ENCODE assay signal across 9 cellular contexts in the genomic region with DNA sequence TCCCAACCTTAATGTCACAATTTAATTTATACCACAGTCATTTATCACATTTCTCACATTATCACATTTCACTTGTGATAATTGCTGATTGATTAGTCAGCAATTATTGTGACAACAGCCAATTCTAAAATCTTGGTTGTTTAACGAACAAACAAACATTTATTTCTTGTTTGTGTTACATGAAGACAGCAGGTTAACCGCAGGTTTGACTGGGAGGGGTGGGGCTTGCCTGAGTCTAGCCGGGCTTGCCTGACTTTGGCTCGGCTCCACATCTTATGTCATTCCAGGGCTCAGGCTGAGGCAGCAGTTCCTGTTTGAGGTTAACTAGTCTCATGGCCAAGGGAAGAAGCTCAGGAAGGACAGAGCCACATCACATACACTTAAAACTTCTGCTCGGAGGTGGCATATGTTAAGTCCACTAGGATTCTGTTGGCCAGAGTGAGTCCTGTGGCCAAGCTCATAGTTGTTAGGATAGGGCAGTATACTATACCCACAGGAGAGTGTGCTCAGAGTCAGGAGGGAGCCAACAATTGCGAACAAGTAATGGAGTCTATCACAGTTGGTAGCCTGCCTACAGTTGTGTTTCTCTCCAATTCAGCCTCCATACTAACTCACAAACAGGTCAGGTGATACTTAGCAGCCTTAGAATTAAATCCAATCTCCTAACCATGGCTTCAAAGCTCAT.
DNase-seq lines count a peak whose midpoint lies in the region; ATAC-seq and TF ChIP-seq lines count a peak whose summit lies in the region.
"Had no signal": no experiment of that assay in that cellular context is flagged by ENCODE, and none has a peak within 500 bp of the region (broad histone marks: within the 10 kb centered on the region; RNA-seq: fewer than 3 reads in every experiment).

No MANE protein-coding gene starts in this region.

- H3K27me3 Mint-ChIP-seq in WTC11 (ENCODE audit: low read depth) = no peaks in the 10 kb centered on the region; the same call in 1 of the 2 replicates

- H3K9me3 ChIP-seq in hepatocyte (ENCODE audit: low read depth) = no peaks in the 10 kb centered on the region

- CTCF ChIA-PET in WTC11 (lab: Charles Lee) = interaction anchor here (1.2 kb wide), 2 partner anchors 38 to 106 kb away, joined by 3 read pairs; no protein-coding TSS in a partner anchor

- H4K20me1 ChIP-seq in hepatocyte (ENCODE audit: insufficient read depth, poor library complexity, severe bottlenecking) = no peaks in the 10 kb centered on the region

- WGBS in hepatocyte (ENCODE audit: low lambda C conversion rate, missing lambda C conversion rate) = 55% methylated on average over 6 of the region's 6 CpGs

- H2AFZ ChIP-seq in hepatocyte = no peak overlapping the region

- no peak overlapping the region for H3K4me3 Mint-ChIP-seq in WTC11
- H3K4me3 Mint-ChIP-seq: CD4-positive, CD25-positive, alpha-beta regulatory T cell had no signal

- no peak overlapping the region for H3K4me3 ChIP-seq in hepatocyte

- TF ChIP-seq CTCF in WTC11 (IDR thresholded peaks at IDR 0.05) = no peak
- no peak for TF ChIP-seq CTCF in hepatocyte (IDR thresholded peaks at IDR 0.05; ENCODE audit: poor library complexity)

- peak; percentile 97 for ATAC-seq in WTC11
- ATAC-seq in HG02759 (IDR thresholded peaks at IDR 0.05; ENCODE audit: unreplicated experiment) = no peak

- no peak overlapping the region for H3K27ac ChIP-seq in hepatocyte

- H3K27ac Mint-ChIP-seq in WTC11 = peak overlapping the region; percentile 16; the same call in 1 of the 2 replicates

- H3K4me1 Mint-ChIP-seq in WTC11 = peaks cover 30% of the 10 kb centered on the region

- H3K4me1 ChIP-seq in hepatocyte (ENCODE audit: insufficient read depth) = peaks cover 5% of the 10 kb centered on the region

- peaks cover 12% of the 10 kb centered on the region; the same call in 1 of the 2 replicates for H3K36me3 Mint-ChIP-seq in WTC11
- H3K36me3 Mint-ChIP-seq: CD4-positive, CD25-positive, alpha-beta regulatory T cell had no signal

- peak; percentile 16 for DNase-seq in NCI-H82 (lab: John Stamatoyannopoulos, UW)
- DNase-seq in NCI-H82 treated with DMSO at 0.1 percent for 48 hours (lab: John Stamatoyannopoulos, UW; ENCODE audit: unreplicated experiment) = no peak
- DNase-seq in MV-4-11 (lab: John Stamatoyannopoulos, UW) = peak; percentile 87
- DNase-seq in WTC11 (ENCODE audit: low spot score) = peak; percentile 33
- DNase-seq in hepatocyte (ENCODE audit: low spot score) = peak; percentile 61
- peak; percentile 32 for DNase-seq in superior temporal gyrus (ENCODE audit: extremely low spot score)
- no peak for DNase-seq in NCI-H128 (lab: John Stamatoyannopoulos, UW; ENCODE audit: unreplicated experiment)
- DNase-seq: CD4-positive, CD25-positive, alpha-beta regulatory T cell had no signal

- H3K9me3 Mint-ChIP-seq in WTC11 = peaks cover 15% of the 10 kb centered on the region
- H3K9me3 Mint-ChIP-seq: CD4-positive, CD25-positive, alpha-beta regulatory T cell had no signal

- POLR2A ChIA-PET in WTC11 (lab: Charles Lee) = no interaction called here

- H3K36me3 ChIP-seq in hepatocyte (replicated peaks; ENCODE audit: insufficient read depth, low read depth) = no peaks in the 10 kb centered on the region

- no peak overlapping the region for H3K4me2 ChIP-seq in hepatocyte

- no peaks in the 10 kb centered on the region for H3K27me3 ChIP-seq in hepatocyte

- no peaks in the 10 kb centered on the region for H3K79me2 ChIP-seq in hepatocyte

- no peaks in the 10 kb centered on the region for H3K9me2 ChIP-seq in hepatocyte (replicated peaks; ENCODE audit: insufficient read depth)

TF ChIP-seq in WTC11, 78 proteins besides CTCF, POLR2A, EP300 and RAD21:
- TF ChIP-seq, protein P1, sequence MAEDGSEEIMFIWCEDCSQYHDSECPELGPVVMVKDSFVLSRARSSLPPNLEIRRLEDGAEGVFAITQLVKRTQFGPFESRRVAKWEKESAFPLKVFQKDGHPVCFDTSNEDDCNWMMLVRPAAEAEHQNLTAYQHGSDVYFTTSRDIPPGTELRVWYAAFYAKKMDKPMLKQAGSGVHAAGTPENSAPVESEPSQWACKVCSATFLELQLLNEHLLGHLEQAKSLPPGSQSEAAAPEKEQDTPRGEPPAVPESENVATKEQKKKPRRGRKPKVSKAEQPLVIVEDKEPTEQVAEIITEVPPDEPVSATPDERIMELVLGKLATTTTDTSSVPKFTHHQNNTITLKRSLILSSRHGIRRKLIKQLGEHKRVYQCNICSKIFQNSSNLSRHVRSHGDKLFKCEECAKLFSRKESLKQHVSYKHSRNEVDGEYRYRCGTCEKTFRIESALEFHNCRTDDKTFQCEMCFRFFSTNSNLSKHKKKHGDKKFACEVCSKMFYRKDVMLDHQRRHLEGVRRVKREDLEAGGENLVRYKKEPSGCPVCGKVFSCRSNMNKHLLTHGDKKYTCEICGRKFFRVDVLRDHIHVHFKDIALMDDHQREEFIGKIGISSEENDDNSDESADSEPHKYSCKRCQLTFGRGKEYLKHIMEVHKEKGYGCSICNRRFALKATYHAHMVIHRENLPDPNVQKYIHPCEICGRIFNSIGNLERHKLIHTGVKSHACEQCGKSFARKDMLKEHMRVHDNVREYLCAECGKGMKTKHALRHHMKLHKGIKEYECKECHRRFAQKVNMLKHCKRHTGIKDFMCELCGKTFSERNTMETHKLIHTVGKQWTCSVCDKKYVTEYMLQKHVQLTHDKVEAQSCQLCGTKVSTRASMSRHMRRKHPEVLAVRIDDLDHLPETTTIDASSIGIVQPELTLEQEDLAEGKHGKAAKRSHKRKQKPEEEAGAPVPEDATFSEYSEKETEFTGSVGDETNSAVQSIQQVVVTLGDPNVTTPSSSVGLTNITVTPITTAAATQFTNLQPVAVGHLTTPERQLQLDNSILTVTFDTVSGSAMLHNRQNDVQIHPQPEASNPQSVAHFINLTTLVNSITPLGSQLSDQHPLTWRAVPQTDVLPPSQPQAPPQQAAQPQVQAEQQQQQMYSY (CRISPR knock-in tag; IDR thresholded peaks at IDR 0.05) = peak; percentile 46; the same call in 1 of the 2 replicates
- TF ChIP-seq ZBTB21 (CRISPR knock-in tag; IDR thresholded peaks at IDR 0.05; ENCODE audit: borderline replicate concordance) = no peak
- TF ChIP-seq, protein P2, sequence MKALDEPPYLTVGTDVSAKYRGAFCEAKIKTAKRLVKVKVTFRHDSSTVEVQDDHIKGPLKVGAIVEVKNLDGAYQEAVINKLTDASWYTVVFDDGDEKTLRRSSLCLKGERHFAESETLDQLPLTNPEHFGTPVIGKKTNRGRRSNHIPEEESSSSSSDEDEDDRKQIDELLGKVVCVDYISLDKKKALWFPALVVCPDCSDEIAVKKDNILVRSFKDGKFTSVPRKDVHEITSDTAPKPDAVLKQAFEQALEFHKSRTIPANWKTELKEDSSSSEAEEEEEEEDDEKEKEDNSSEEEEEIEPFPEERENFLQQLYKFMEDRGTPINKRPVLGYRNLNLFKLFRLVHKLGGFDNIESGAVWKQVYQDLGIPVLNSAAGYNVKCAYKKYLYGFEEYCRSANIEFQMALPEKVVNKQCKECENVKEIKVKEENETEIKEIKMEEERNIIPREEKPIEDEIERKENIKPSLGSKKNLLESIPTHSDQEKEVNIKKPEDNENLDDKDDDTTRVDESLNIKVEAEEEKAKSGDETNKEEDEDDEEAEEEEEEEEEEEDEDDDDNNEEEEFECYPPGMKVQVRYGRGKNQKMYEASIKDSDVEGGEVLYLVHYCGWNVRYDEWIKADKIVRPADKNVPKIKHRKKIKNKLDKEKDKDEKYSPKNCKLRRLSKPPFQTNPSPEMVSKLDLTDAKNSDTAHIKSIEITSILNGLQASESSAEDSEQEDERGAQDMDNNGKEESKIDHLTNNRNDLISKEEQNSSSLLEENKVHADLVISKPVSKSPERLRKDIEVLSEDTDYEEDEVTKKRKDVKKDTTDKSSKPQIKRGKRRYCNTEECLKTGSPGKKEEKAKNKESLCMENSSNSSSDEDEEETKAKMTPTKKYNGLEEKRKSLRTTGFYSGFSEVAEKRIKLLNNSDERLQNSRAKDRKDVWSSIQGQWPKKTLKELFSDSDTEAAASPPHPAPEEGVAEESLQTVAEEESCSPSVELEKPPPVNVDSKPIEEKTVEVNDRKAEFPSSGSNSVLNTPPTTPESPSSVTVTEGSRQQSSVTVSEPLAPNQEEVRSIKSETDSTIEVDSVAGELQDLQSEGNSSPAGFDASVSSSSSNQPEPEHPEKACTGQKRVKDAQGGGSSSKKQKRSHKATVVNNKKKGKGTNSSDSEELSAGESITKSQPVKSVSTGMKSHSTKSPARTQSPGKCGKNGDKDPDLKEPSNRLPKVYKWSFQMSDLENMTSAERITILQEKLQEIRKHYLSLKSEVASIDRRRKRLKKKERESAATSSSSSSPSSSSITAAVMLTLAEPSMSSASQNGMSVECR (CRISPR knock-in tag; IDR thresholded peaks at IDR 0.05; ENCODE audit: borderline replicate concordance) = no peak
- TF ChIP-seq, protein P3, sequence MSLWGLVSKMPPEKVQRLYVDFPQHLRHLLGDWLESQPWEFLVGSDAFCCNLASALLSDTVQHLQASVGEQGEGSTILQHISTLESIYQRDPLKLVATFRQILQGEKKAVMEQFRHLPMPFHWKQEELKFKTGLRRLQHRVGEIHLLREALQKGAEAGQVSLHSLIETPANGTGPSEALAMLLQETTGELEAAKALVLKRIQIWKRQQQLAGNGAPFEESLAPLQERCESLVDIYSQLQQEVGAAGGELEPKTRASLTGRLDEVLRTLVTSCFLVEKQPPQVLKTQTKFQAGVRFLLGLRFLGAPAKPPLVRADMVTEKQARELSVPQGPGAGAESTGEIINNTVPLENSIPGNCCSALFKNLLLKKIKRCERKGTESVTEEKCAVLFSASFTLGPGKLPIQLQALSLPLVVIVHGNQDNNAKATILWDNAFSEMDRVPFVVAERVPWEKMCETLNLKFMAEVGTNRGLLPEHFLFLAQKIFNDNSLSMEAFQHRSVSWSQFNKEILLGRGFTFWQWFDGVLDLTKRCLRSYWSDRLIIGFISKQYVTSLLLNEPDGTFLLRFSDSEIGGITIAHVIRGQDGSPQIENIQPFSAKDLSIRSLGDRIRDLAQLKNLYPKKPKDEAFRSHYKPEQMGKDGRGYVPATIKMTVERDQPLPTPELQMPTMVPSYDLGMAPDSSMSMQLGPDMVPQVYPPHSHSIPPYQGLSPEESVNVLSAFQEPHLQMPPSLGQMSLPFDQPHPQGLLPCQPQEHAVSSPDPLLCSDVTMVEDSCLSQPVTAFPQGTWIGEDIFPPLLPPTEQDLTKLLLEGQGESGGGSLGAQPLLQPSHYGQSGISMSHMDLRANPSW (CRISPR knock-in tag; conservative IDR thresholded peaks at IDR 0.05; ENCODE audit: low read depth) = no peak
- TF ChIP-seq GRHL2 (CRISPR knock-in tag; IDR thresholded peaks at IDR 0.05; ENCODE audit: insufficient replicate concordance, severe bottlenecking) = no peak
TF ChIP-seq in WTC11: peak in this region for 1.

Comparison
In these comparisons a context has a peak if more than half of its experiments do, and no peak if none do; other contexts are left out.
1. DNase-seq: peak in NCI-H82 (single experiment), MV-4-11 (single experiment), WTC11 (single experiment), hepatocyte (single experiment) and superior temporal gyrus (single experiment); none in NCI-H82 treated with DMSO at 0.1 percent for 48 hours (single experiment) and NCI-H128 (single experiment).